Comparison of ENCODE assay signal across 1 cellular context in the genomic region with DNA sequence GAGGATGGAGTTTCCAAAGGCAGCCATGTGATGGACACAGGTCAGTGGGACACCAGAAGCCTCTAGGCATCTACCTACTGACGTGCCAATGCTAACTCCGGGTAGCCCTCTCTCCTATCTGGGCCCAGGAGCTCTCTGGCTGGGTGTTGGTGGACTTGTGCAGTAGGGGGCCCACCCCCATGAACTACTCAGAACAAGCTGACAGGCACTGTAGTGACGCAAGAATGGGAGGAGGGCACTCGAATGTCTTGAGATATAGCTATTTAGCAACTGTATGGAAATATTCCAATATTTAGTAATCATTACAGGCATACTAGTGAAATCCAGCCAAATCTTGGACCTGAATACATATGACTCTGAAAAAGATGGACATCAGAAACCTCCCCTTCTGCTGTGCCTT.
TF ChIP-seq lines count a peak whose summit lies in the region.

No MANE protein-coding gene starts in this region.

TF ChIP-seq in IMR-90, 13 proteins besides CTCF, POLR2A, EP300 and RAD21:
- TF ChIP-seq SMC3 (IDR thresholded peaks at IDR 0.05; ENCODE audit: low read depth, low read length) = no peak
- TF ChIP-seq, protein P1, sequence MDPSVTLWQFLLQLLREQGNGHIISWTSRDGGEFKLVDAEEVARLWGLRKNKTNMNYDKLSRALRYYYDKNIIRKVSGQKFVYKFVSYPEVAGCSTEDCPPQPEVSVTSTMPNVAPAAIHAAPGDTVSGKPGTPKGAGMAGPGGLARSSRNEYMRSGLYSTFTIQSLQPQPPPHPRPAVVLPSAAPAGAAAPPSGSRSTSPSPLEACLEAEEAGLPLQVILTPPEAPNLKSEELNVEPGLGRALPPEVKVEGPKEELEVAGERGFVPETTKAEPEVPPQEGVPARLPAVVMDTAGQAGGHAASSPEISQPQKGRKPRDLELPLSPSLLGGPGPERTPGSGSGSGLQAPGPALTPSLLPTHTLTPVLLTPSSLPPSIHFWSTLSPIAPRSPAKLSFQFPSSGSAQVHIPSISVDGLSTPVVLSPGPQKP (IDR thresholded peaks at IDR 0.05; ENCODE audit: borderline replicate concordance, low read depth, low read length) = no peak
- TF ChIP-seq MAFK (IDR thresholded peaks at IDR 0.05; ENCODE audit: low read depth, low read length) = no peak
- TF ChIP-seq RCOR1 (IDR thresholded peaks at IDR 0.05; ENCODE audit: insufficient replicate concordance, low read length) = no peak
- no peak for TF ChIP-seq BHLHE40 (IDR thresholded peaks at IDR 0.05; ENCODE audit: low read depth, low read length)
- TF ChIP-seq NFE2L2 (IDR thresholded peaks at IDR 0.05; ENCODE audit: low read depth, low read length) = no peak
- TF ChIP-seq MXI1 (IDR thresholded peaks at IDR 0.05; ENCODE audit: borderline replicate concordance, low read depth, low read length) = no peak
- TF ChIP-seq CEBPB (IDR thresholded peaks at IDR 0.05; ENCODE audit: low read depth, low read length) = peak; percentile 75
